ENCODE assay signal across 8 cellular contexts in the genomic region with DNA sequence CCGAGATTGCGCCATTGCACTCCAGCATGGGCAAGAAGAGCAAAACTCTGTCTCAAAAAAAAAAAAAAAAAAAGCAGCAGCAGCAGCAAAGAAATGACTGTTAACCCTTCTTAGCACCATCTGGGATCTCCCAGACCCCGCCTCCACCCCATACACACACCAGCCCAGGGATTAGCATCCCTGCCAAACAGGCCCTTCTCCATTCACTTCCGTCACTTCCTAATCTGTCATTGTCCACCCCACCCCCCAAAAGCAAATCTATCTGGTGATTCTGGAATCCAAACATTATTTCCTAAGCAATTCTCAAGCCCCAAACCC. TPM values are rescaled to one million over a fixed set of nuclear protein-coding genes. Genes with fewer than 3 reads are reported as not detected.
DNase-seq lines count a peak whose midpoint lies in the region; ATAC-seq, FAIRE-seq and TF ChIP-seq lines count a peak whose summit lies in the region.

No MANE protein-coding gene starts in this region.

- no peaks in the 10 kb centered on the region for H3K27me3 ChIP-seq in KMS-11 (ENCODE audit: insufficient read depth, low read depth)
- no peaks in the 10 kb centered on the region for H3K27me3 ChIP-seq in bronchial epithelial cell (ENCODE audit: control insufficient read depth, insufficient read depth, low read length)
- no peaks in the 10 kb centered on the region for H3K27me3 ChIP-seq in mucosa of rectum (ENCODE audit: control insufficient read depth in 2 of 2, insufficient read depth in 2 of 2, low read length in 2 of 2)

- WGBS in A549 (ENCODE audit: missing lambda C conversion rate), result 78% methylated on average over 4 of the region's 4 CpGs

- POLR2A ChIA-PET in A549 (lab: Yijun Ruan, JAX), result interaction anchor here (1.2 to 4.1 kb wide), 5 partner anchors 9 to 157 kb away, joined by 4 to 31 read pairs (median 7); a partner anchor contains a TSS

- FAIRE-seq in A549 (lab: Jason Lieb, UNC) (no peak), bronchial epithelial cell (lab: Jason Lieb, UNC) (no peak)

- DNase-seq in A549 (ENCODE audit: low read depth in 1 of 2, low spot score in 1 of 2), result no peak
- DNase-seq in bronchial epithelial cell (ENCODE audit: low read depth), result peak; percentile 35
- no peak for DNase-seq in KG1 (lab: John Stamatoyannopoulos, UW)
- no peak for DNase-seq in ureter (ENCODE audit: low spot score)

- H3K9ac ChIP-seq in KMS-11, result peak overlapping the region; percentile 60; the same call in 1 of the 2 replicates
- H3K9ac ChIP-seq in mucosa of rectum (ENCODE audit: low read depth in 1 of 2, low read length in 2 of 2), result peak overlapping the region; percentile 82 to 89

- CTCF ChIA-PET in A549 (lab: Yijun Ruan, JAX), result interaction anchor here (0.8 to 12.6 kb wide), 10 partner anchors 8 to 158 kb away, joined by 3 to 296 read pairs (median 6); a partner anchor contains a TSS

- H4K20me1 ChIP-seq in KMS-11 (ENCODE audit: insufficient read depth), result no peaks in the 10 kb centered on the region

- no peak for ATAC-seq in A549
- no peak for ATAC-seq in GM21367 (IDR thresholded peaks at IDR 0.05; ENCODE audit: unreplicated experiment)
- no peak for ATAC-seq in HG03159 (IDR thresholded peaks at IDR 0.05; ENCODE audit: unreplicated experiment)

- H3K9me3 ChIP-seq in A549 (no peaks in the 10 kb centered on the region), mucosa of rectum (ENCODE audit: control insufficient read depth in 2 of 2, low read length in 2 of 2) (no peaks in the 10 kb centered on the region)

- H3K27ac ChIP-seq in A549 (peak overlapping the region; percentile 90 to 94), KMS-11 (peak overlapping the region; percentile 97), mucosa of rectum (ENCODE audit: low read depth in 2 of 2, low read length in 2 of 2) (peak overlapping the region; percentile 96 to 98)

- peak overlapping the region; percentile 86 for H3K4me2 ChIP-seq in A549
- H3K4me2 ChIP-seq in KMS-11, result peak overlapping the region; percentile 93

- no peak for TF ChIP-seq RAD21 in A549 (conservative IDR thresholded peaks at IDR 0.05 in 1 of 2, IDR thresholded peaks at IDR 0.05 in 1 of 2)

- H3K4me1 ChIP-seq in A549 (peaks cover 83% of the 10 kb centered on the region), KMS-11 (ENCODE audit: low read depth, poor library complexity, severe bottlenecking) (peaks cover 87% of the 10 kb centered on the region), mucosa of rectum (ENCODE audit: control insufficient read depth in 2 of 2, insufficient read depth in 2 of 2, low read length in 2 of 2) (peaks cover 83 to 85% of the 10 kb centered on the region in 2 donors)

- H2AFZ ChIP-seq in KMS-11 (ENCODE audit: low read depth), result no peak overlapping the region

- no peaks in the 10 kb centered on the region; the same call in 1 of the 2 replicates for H3K79me2 ChIP-seq in KMS-11 (ENCODE audit: insufficient read depth, low read depth)

- TF ChIP-seq CTCF in A549 (IDR thresholded peaks at IDR 0.05), result no peak
- TF ChIP-seq CTCF in KMS-11 (conservative IDR thresholded peaks at IDR 0.05; ENCODE audit: low read depth, low read length), result no peak
- no peak for TF ChIP-seq CTCF in bronchial epithelial cell (IDR thresholded peaks at IDR 0.05; ENCODE audit: insufficient read depth, low read length, severe bottlenecking)

- no peaks in the 10 kb centered on the region for H3K36me3 ChIP-seq in KMS-11 (ENCODE audit: insufficient read depth)
- H3K36me3 ChIP-seq in bronchial epithelial cell (ENCODE audit: control insufficient read depth, insufficient read depth, low read length), result no peaks in the 10 kb centered on the region
- no peaks in the 10 kb centered on the region for H3K36me3 ChIP-seq in mucosa of rectum (ENCODE audit: control insufficient read depth in 2 of 2, insufficient read depth in 2 of 2, low read length in 2 of 2)

- no peak for TF ChIP-seq EP300 in A549 (IDR thresholded peaks at IDR 0.05)

- no peak for TF ChIP-seq POLR2A in A549 (IDR thresholded peaks at IDR 0.05; ENCODE audit: low read length)

- no peak overlapping the region; the same call in 2 of the 3 replicates for H3K4me3 ChIP-seq in A549
- H3K4me3 ChIP-seq in KMS-11 (IDR thresholded peaks at IDR 0.05; ENCODE audit: insufficient read depth, low read depth, low read length), result no peak overlapping the region
- H3K4me3 ChIP-seq in bronchial epithelial cell (ENCODE audit: low read depth, low read length), result no peak overlapping the region
- peak overlapping the region; percentile 49 to 63 for H3K4me3 ChIP-seq in mucosa of rectum (ENCODE audit: low read length in 2 of 2)

TF ChIP-seq in A549, 52 proteins besides CTCF, POLR2A, EP300 and RAD21:
- TF ChIP-seq SMC3 (IDR thresholded peaks at IDR 0.05) (no peak), CEBPB (IDR thresholded peaks at IDR 0.05) (peak in 1 of 2 experiments; percentile 49; a peak in 1 of 4 replicates)

RNA-seq across cellular contexts. Expression of a gene that starts 5.8 kb away (rescaled TPM):
- polyA plus RNA-seq in A549 (2011; rRNA removed) (82.0 and 98.0 TPM in 2 replicates), A549 (2017; fragmentation: RNase III; extraction: RNeasy Plus Mini Kit Qiagen cat#74134 plus additional on column Dnase treatment) (41.5 to 62.9 TPM (median 43.3 TPM) in 3 replicates)
- polyA plus RNA-seq in A549 (2012; cell fraction: cytosol; rRNA removed), result 26.1 and 27.2 TPM in 2 replicates
- polyA plus RNA-seq in A549 (2012; cell fraction: nucleus; rRNA removed), result 55.0 and 96.0 TPM in 2 replicates
- polyA minus RNA-seq in A549 (2011; rRNA and poly(A)+ RNA removed), result 179 and 182 TPM in 2 replicates
- total RNA-seq in bronchial epithelial cell (354 and 607 TPM in 2 replicates), ureter (546 TPM)

RNA-seq across cellular contexts. Expression of a gene that starts 21.3 kb away (rescaled TPM):
- 1,728 and 1,795 TPM in 2 replicates for polyA plus RNA-seq in A549 (2011; rRNA removed)
- polyA plus RNA-seq in A549 (2012; cell fraction: cytosol; rRNA removed), result 1,512 and 1,621 TPM in 2 replicates
- polyA plus RNA-seq in A549 (2012; cell fraction: nucleus; rRNA removed), result 865 and 1,060 TPM in 2 replicates
- polyA plus RNA-seq in A549 (2017; fragmentation: RNase III; extraction: RNeasy Plus Mini Kit Qiagen cat#74134 plus additional on column Dnase treatment), result 1,570 to 1,588 TPM (median 1,580 TPM) in 3 replicates
- 1,998 and 2,695 TPM in 2 replicates for polyA minus RNA-seq in A549 (2011; rRNA and poly(A)+ RNA removed)
- 2,058 and 2,441 TPM in 2 replicates for total RNA-seq in bronchial epithelial cell
- total RNA-seq in ureter, result 1,627 TPM

RNA-seq across cellular contexts. Expression of a gene that starts 38.9 kb away (rescaled TPM):
- polyA plus RNA-seq in A549 (2011; rRNA removed) (12.9 and 15.5 TPM in 2 replicates), A549 (2017; fragmentation: RNase III; extraction: RNeasy Plus Mini Kit Qiagen cat#74134 plus additional on column Dnase treatment) (9.9 to 11.7 TPM (median 11.1 TPM) in 3 replicates)
- polyA plus RNA-seq in A549 (2012; cell fraction: cytosol; rRNA removed), result 8.9 and 9.9 TPM in 2 replicates
- polyA plus RNA-seq in A549 (2012; cell fraction: nucleus; rRNA removed), result 30.4 and 31.6 TPM in 2 replicates
- polyA minus RNA-seq in A549 (2011; rRNA and poly(A)+ RNA removed), result 9.4 and 11.7 TPM in 2 replicates
- total RNA-seq in bronchial epithelial cell (7.0 and 9.5 TPM in 2 replicates), ureter (30.4 TPM)

RNA-seq across cellular contexts. Expression of a gene that starts 49.2 kb away (rescaled TPM):
- polyA plus RNA-seq in A549 (2011; rRNA removed), result 21.8 and 44.3 TPM in 2 replicates
- polyA plus RNA-seq in A549 (2012; cell fraction: cytosol; rRNA removed), result 12.5 and 16.1 TPM in 2 replicates
- polyA plus RNA-seq in A549 (2012; cell fraction: nucleus; rRNA removed), result 25.7 and 48.5 TPM in 2 replicates
- 79.3 to 85.0 TPM (median 84.5 TPM) in 3 replicates for polyA plus RNA-seq in A549 (2017; fragmentation: RNase III; extraction: RNeasy Plus Mini Kit Qiagen cat#74134 plus additional on column Dnase treatment)
- 74.7 and 80.5 TPM in 2 replicates for polyA minus RNA-seq in A549 (2011; rRNA and poly(A)+ RNA removed)
- total RNA-seq in bronchial epithelial cell, result 150 and 162 TPM in 2 replicates
- total RNA-seq in ureter, result 128 TPM

Comparison
In these comparisons a context has a peak if more than half of its experiments do, and no peak if none do; other contexts are left out.
1. H3K4me3 ChIP-seq: peak in mucosa of rectum (2 of 2); none in A549 (single experiment), KMS-11 (single experiment) and bronchial epithelial cell (single experiment).
2. Peak in every context shown above with its lines, with median percentiles within 50 percentile points of each other: H3K27ac ChIP-seq.